In the genomic region with DNA sequence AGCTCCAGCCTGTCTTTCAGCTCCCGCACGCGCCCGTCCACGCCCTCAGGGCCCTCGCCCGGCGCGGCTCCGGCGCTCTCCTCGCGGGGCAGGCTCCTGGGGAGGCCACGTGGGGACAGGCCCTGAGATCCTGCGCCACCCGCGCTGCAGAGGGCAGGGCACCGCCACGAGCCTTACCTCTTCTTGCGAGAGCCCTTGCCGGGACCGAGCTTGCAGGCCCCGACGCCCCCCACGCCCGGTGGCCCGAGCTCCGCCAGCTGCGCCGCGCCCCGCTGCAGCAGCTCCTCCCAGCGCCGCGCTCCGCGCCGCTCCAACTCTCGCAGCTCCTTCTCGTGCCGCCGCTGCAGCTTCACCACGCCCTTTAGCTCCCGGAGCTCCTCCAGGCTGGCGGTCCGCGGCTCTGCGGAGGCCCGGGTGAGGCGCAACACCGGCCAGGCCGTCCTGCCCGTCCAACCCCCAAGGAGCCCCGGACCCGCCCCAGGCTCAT, we compare ENCODE assay signal across 10 cellular contexts. TPM values are rescaled to one million over a fixed set of nuclear protein-coding genes. Genes with fewer than 3 reads are reported as not detected.
DNase-seq lines count a peak whose midpoint lies in the region; FAIRE-seq and TF ChIP-seq lines count a peak whose summit lies in the region.
"Had no signal": no experiment of that assay in that cellular context is flagged by ENCODE, and none has a peak within 500 bp of the region (broad histone marks: within the 10 kb centered on the region; RNA-seq: fewer than 3 reads in every experiment).

No MANE protein-coding gene starts in this region.

- H3K4me1 ChIP-seq in H1 (replicated peaks in 1 of 4; ENCODE audit: control insufficient read depth in 3 of 4, insufficient read depth in 4 of 4, low read length in 3 of 4), result peaks cover 0 to 27% (median 13%) of the 10 kb centered on the region in 4 experiments; a peak in 6 of 7 replicates

- peak overlapping the region; percentile 93 for H3K18ac ChIP-seq in H1 (ENCODE audit: extremely low read depth, low read length)

- peak overlapping the region; percentile 97; the same call in 1 of the 2 replicates for H2BK15ac ChIP-seq in H1 (ENCODE audit: low read length)

- peak overlapping the region; percentile 74 for H2BK120ac ChIP-seq in H1 (replicated peaks; ENCODE audit: low read depth, low read length)

- peak overlapping the region; percentile 54 to 93 for H3K4me2 ChIP-seq in H1 (ENCODE audit: insufficient read depth in 1 of 2, low read depth in 2 of 2, low read length in 2 of 2)

- H3K4me3 Mint-ChIP-seq in mesothelial cell of epicardium, result peak overlapping the region; percentile 42

- WGBS in H1 (ENCODE audit: extremely low coverage in 1 of 2, insufficient coverage in 1 of 2, insufficient read length in 1 of 2, insufficient replicate concordance in 2 of 2, low coverage in 1 of 2, low lambda C conversion rate in 2 of 2, missing lambda C conversion rate in 1 of 2), 2 experiments, result 1% methylated on average over 33 of the region's 55 CpGs; no CpG with 5 or more reads in 1 of the 2 experiments

- peak overlapping the region; percentile 98 for H4K91ac ChIP-seq in H1 (replicated peaks; ENCODE audit: insufficient read length, low read length)

- H2BK12ac ChIP-seq in H1 (ENCODE audit: low read depth, low read length), result peak overlapping the region; percentile 95; the same call in 1 of the 2 replicates

- peak overlapping the region in 1 of 4 experiments; percentile 11; a peak in 1 of 7 replicates for H3K9ac ChIP-seq in H1 (replicated peaks in 1 of 4; ENCODE audit: extremely low read depth in 1 of 4, low read depth in 3 of 4, low read length in 3 of 4)

- peak overlapping the region; percentile 92 for H3K4ac ChIP-seq in H1 (replicated peaks; ENCODE audit: insufficient read length, low read depth, low read length)

- no peak for TF ChIP-seq RAD21 in H1 (IDR thresholded peaks at IDR 0.05 in 1 of 2, conservative IDR thresholded peaks at IDR 0.05 in 1 of 2; ENCODE audit: low read depth in 2 of 2, low read length in 2 of 2)

- H3K23ac ChIP-seq in H1 (ENCODE audit: insufficient read length), result no peak overlapping the region

- POLR2A ChIA-PET in H1 (lab: Charles Lee; ENCODE audit: partially characterized antibody), result interaction anchor here (0.7 to 5.4 kb wide), 13 partner anchors 9 to 129 kb away, joined by 3 to 46 read pairs (median 4); a partner anchor contains a TSS

- peak overlapping the region; percentile 41 for H4K5ac ChIP-seq in H1 (ENCODE audit: insufficient read length, low read depth, low read length)

- peak; percentile 89 for DNase-seq in AG20443 (ENCODE audit: low spot score)
- peak; percentile 42 for DNase-seq in NCI-H2227 treated with DMSO at 0.1 percent for 48 hours (lab: John Stamatoyannopoulos, UW)
- peak in 1 of 2 experiments; percentile 80 for DNase-seq in H1 (ENCODE audit: low read depth in 1 of 2, low spot score in 2 of 2)
- DNase-seq in mesothelial cell of epicardium (ENCODE audit: low spot score in 2 of 2, unreplicated experiment in 2 of 2), result peak in 1 of 2 experiments; percentile 75
- DNase-seq in central memory CD4-positive, alpha-beta T cell, result no peak
- no peak for DNase-seq in stimulated activated naive CD4-positive, alpha-beta T cell (lab: John Stamatoyannopoulos, UW)
- DNase-seq in NCI-H2196 treated with DMSO at 0.1 percent for 48 hours (lab: John Stamatoyannopoulos, UW; ENCODE audit: unreplicated experiment), result no peak
- DNase-seq in GM13977 (ENCODE audit: low spot score), result no peak
- DNase-seq: OCI-M1 had no signal

- no peaks in the 10 kb centered on the region; the same call in 1 of the 2 replicates for H3K79me1 ChIP-seq in H1 (ENCODE audit: low read depth, low read length)

- no peak for TF ChIP-seq POLR2A in H1 (IDR thresholded peaks at IDR 0.05; ENCODE audit: control extremely low read depth in 1 of 2, low read depth in 2 of 2, low read length in 2 of 2)

- peak overlapping the region; percentile 12 to 54 (median 18); a peak in 5 of 8 replicates for H3K4me3 ChIP-seq in H1 (ENCODE audit: extremely low read depth in 1 of 4, insufficient read depth in 2 of 4, low read depth in 3 of 4, low read length in 4 of 4)

- no peak for TF ChIP-seq EP300 in H1 (IDR thresholded peaks at IDR 0.05; ENCODE audit: borderline replicate concordance in 1 of 2, low read depth in 2 of 2, low read length in 2 of 2)

- no peaks in the 10 kb centered on the region for H3K36me3 ChIP-seq in H1 (ENCODE audit: control insufficient read depth in 2 of 4, insufficient read depth in 4 of 4, low read length in 3 of 4)

- peak overlapping the region; percentile 52; the same call in 1 of the 2 replicates for H2BK5ac ChIP-seq in H1 (ENCODE audit: low read depth, low read length)

- CTCF ChIA-PET in H1 (lab: Charles Lee; ENCODE audit: partially characterized antibody), result interaction anchor here (1.0 to 16.2 kb wide), 12 partner anchors 16 to 251 kb away, joined by 3 to 518 read pairs (median 5); a partner anchor contains a TSS

- no peaks in the 10 kb centered on the region for H3K9me3 ChIP-seq in H1 (ENCODE audit: insufficient read depth in 2 of 2, low read depth in 1 of 2, low read length in 1 of 2)

- no peak overlapping the region for H3K14ac ChIP-seq in H1 (ENCODE audit: insufficient read length)

- H2AK5ac ChIP-seq in H1 (ENCODE audit: low read depth, low read length), result no peak overlapping the region

- peaks cover 34% of the 10 kb centered on the region for H3K27me3 Mint-ChIP-seq in mesothelial cell of epicardium (ENCODE audit: low read depth)

- peaks cover 16 to 52% (median 36%) of the 10 kb centered on the region in 4 experiments; a peak in 6 of 7 replicates for H3K27me3 ChIP-seq in H1 (replicated peaks in 1 of 4; ENCODE audit: control insufficient read depth in 3 of 4, extremely low read depth in 1 of 4, insufficient read depth in 3 of 4, low read length in 3 of 4)

- TF ChIP-seq CTCF in H1 (IDR thresholded peaks at IDR 0.05; ENCODE audit: control extremely low read depth in 1 of 3, insufficient read depth in 1 of 3, low read depth in 1 of 3, low read length in 3 of 3) (no peak), mesothelial cell of epicardium (IDR thresholded peaks at IDR 0.05; ENCODE audit: unreplicated experiment) (no peak), GM13977 (IDR thresholded peaks at IDR 0.05; ENCODE audit: extremely low read depth, insufficient read depth, missing control alignments) (no peak)

- H3K23me2 ChIP-seq in H1 (ENCODE audit: low read depth, low read length), result peaks cover 3% of the 10 kb centered on the region; the same call in 1 of the 2 replicates

- H2BK20ac ChIP-seq in H1 (ENCODE audit: low read length), result no peak overlapping the region

- no peak overlapping the region for H3K27ac Mint-ChIP-seq in mesothelial cell of epicardium

- H2AFZ ChIP-seq in H1 (ENCODE audit: low read length), result peak overlapping the region; percentile 12; the same call in 1 of the 2 replicates

- no peak overlapping the region for H3K56ac ChIP-seq in H1 (replicated peaks; ENCODE audit: insufficient read length, low read depth, low read length)

- H3K9me3 Mint-ChIP-seq in mesothelial cell of epicardium, result no peaks in the 10 kb centered on the region

- H4K20me1 ChIP-seq in H1 (replicated peaks in 1 of 2; ENCODE audit: control insufficient read depth in 1 of 2, insufficient read depth in 2 of 2, low read length in 2 of 2), result peaks cover 0 to 1% of the 10 kb centered on the region in 2 experiments

- no peak for FAIRE-seq in H1 (lab: Jason Lieb, UNC)

- no peaks in the 10 kb centered on the region for H3K36me3 Mint-ChIP-seq in mesothelial cell of epicardium

- H3K79me2 ChIP-seq in H1 (ENCODE audit: control insufficient read depth in 1 of 2, insufficient read depth in 2 of 2, low read length in 2 of 2), result no peaks in the 10 kb centered on the region

- H4K8ac ChIP-seq in H1 (ENCODE audit: extremely low read depth, insufficient read depth, low read length), result peak overlapping the region; percentile 84

- no peak overlapping the region for H3K27ac ChIP-seq in H1 (ENCODE audit: low read depth, low read length)

- in situ Hi-C loops in GM13977 (cut with MboI; ENCODE audit: low pct_unique_long_range_greater_than_20kb, low sequenced_read_pairs, unreplicated experiment), result no loop called here

- peaks cover 17% of the 10 kb centered on the region for H3K4me1 Mint-ChIP-seq in mesothelial cell of epicardium

RNA-seq across cellular contexts. Expression of a gene that starts 8.3 kb away (rescaled TPM):
- total RNA-seq in H1 (2021; fragmentation: NEBNext Ultra II Directional; extraction: Animal tissue kit (Norgen Biotek cat#: 25700)), result 0.26 TPM in 1 of 2 replicates, not detected in the other
- polyA plus RNA-seq in H1 (2011; rRNA removed), result 0.16 and 0.18 TPM in 2 replicates
- polyA plus RNA-seq in H1 (2011; cell fraction: cytosol; rRNA removed), result 0.22 TPM
- 0.94 TPM for polyA plus RNA-seq in H1 (2011; cell fraction: nucleus; rRNA removed)
- polyA plus RNA-seq in H1 (2012, experiment 1 of 2), result 0.16 to 0.21 TPM in 2 of 4 replicates, not detected in the others
- polyA plus RNA-seq in H1 (2012, experiment 2 of 2), result not detected
- not detected for polyA plus RNA-seq in H1 (2013, experiment 1 of 2)
- 0.04 TPM for polyA plus RNA-seq in H1 (2013, experiment 2 of 2)
- polyA minus RNA-seq in H1 (2011; rRNA and poly(A)+ RNA removed), result not detected in 2 replicates
- polyA minus RNA-seq in H1 (2011; cell fraction: cytosol; rRNA and poly(A)+ RNA removed), result not detected
- 2.1 TPM for polyA minus RNA-seq in H1 (2011; cell fraction: nucleus; rRNA and poly(A)+ RNA removed)
- total RNA-seq in mesothelial cell of epicardium, result 0.31 to 0.59 TPM (median 0.44 TPM) in 3 replicates
- polyA plus RNA-seq: thymus had no signal

RNA-seq across cellular contexts. Expression of a gene that starts 16.6 kb away (rescaled TPM):
- 8.4 and 9.4 TPM in 2 replicates for total RNA-seq in H1 (2021; fragmentation: NEBNext Ultra II Directional; extraction: Animal tissue kit (Norgen Biotek cat#: 25700))
- 7.2 and 11.3 TPM in 2 replicates for polyA plus RNA-seq in H1 (2011; rRNA removed)
- 10.7 TPM for polyA plus RNA-seq in H1 (2011; cell fraction: cytosol; rRNA removed)
- 30.4 TPM for polyA plus RNA-seq in H1 (2011; cell fraction: nucleus; rRNA removed)
- polyA plus RNA-seq in H1 (2012, experiment 1 of 2), result 4.1 to 10.7 TPM (median 7.5 TPM) in 4 replicates
- polyA plus RNA-seq in H1 (2012, experiment 2 of 2), result 4.1 TPM
- 7.0 TPM for polyA plus RNA-seq in H1 (2013, experiment 1 of 2)
- 7.6 TPM for polyA plus RNA-seq in H1 (2013, experiment 2 of 2)
- polyA minus RNA-seq in H1 (2011; rRNA and poly(A)+ RNA removed), result 6.1 and 6.2 TPM in 2 replicates
- 3.7 TPM for polyA minus RNA-seq in H1 (2011; cell fraction: cytosol; rRNA and poly(A)+ RNA removed)
- polyA minus RNA-seq in H1 (2011; cell fraction: nucleus; rRNA and poly(A)+ RNA removed), result 20.0 TPM
- 9.8 to 11.5 TPM (median 10.7 TPM) in 3 replicates for total RNA-seq in mesothelial cell of epicardium

RNA-seq across cellular contexts. Expression of a gene that starts 32.4 kb away (rescaled TPM):
- 35.1 and 38.2 TPM in 2 replicates for total RNA-seq in H1 (2021; fragmentation: NEBNext Ultra II Directional; extraction: Animal tissue kit (Norgen Biotek cat#: 25700))
- polyA plus RNA-seq in H1 (2011; rRNA removed), result 9.6 and 15.3 TPM in 2 replicates
- polyA plus RNA-seq in H1 (2011; cell fraction: cytosol; rRNA removed), result 11.9 TPM
- 9.2 TPM for polyA plus RNA-seq in H1 (2011; cell fraction: nucleus; rRNA removed)
- polyA plus RNA-seq in H1 (2012, experiment 1 of 2), result 16.0 to 31.4 TPM (median 18.6 TPM) in 4 replicates
- 19.4 TPM for polyA plus RNA-seq in H1 (2012, experiment 2 of 2)
- polyA plus RNA-seq in H1 (2013, experiment 1 of 2), result 39.7 TPM
- 42.5 TPM for polyA plus RNA-seq in H1 (2013, experiment 2 of 2)
- polyA minus RNA-seq in H1 (2011; rRNA and poly(A)+ RNA removed), result 8.6 and 10.5 TPM in 2 replicates
- polyA minus RNA-seq in H1 (2011; cell fraction: cytosol; rRNA and poly(A)+ RNA removed), result 10.1 TPM
- polyA minus RNA-seq in H1 (2011; cell fraction: nucleus; rRNA and poly(A)+ RNA removed), result 14.0 TPM
- total RNA-seq in mesothelial cell of epicardium, result 19.2 to 23.1 TPM (median 21.9 TPM) in 3 replicates

RNA-seq across cellular contexts. Expression of a gene that starts 49.6 kb away (rescaled TPM):
- total RNA-seq in H1 (2021; fragmentation: NEBNext Ultra II Directional; extraction: Animal tissue kit (Norgen Biotek cat#: 25700)), result 0.33 and 0.78 TPM in 2 replicates
- polyA plus RNA-seq in H1 (2011; rRNA removed), result 0.45 and 0.63 TPM in 2 replicates
- 0.10 TPM for polyA plus RNA-seq in H1 (2011; cell fraction: cytosol; rRNA removed)
- polyA plus RNA-seq in H1 (2011; cell fraction: nucleus; rRNA removed), result 0.73 TPM
- polyA plus RNA-seq in H1 (2012, experiment 1 of 2), result 0.62 to 1.1 TPM (median 0.85 TPM) in 4 replicates
- 0.25 TPM for polyA plus RNA-seq in H1 (2012, experiment 2 of 2)
- polyA plus RNA-seq in H1 (2013, experiment 1 of 2), result 0.71 TPM
- polyA plus RNA-seq in H1 (2013, experiment 2 of 2), result 0.50 TPM
- polyA minus RNA-seq in H1 (2011; rRNA and poly(A)+ RNA removed), result 0.22 and 0.50 TPM in 2 replicates
- 0.66 TPM for polyA minus RNA-seq in H1 (2011; cell fraction: cytosol; rRNA and poly(A)+ RNA removed)
- 1.8 TPM for polyA minus RNA-seq in H1 (2011; cell fraction: nucleus; rRNA and poly(A)+ RNA removed)
- total RNA-seq in mesothelial cell of epicardium, result 23.4 to 26.9 TPM (median 26.1 TPM) in 3 replicates

RNA-seq across cellular contexts. Expression of a gene that starts 52.3 kb away (rescaled TPM):
- 9.0 and 9.4 TPM in 2 replicates for total RNA-seq in H1 (2021; fragmentation: NEBNext Ultra II Directional; extraction: Animal tissue kit (Norgen Biotek cat#: 25700))
- 6.9 and 12.5 TPM in 2 replicates for polyA plus RNA-seq in H1 (2011; rRNA removed)
- polyA plus RNA-seq in H1 (2011; cell fraction: cytosol; rRNA removed), result 7.0 TPM
- 12.6 TPM for polyA plus RNA-seq in H1 (2011; cell fraction: nucleus; rRNA removed)
- 5.8 to 9.4 TPM (median 8.1 TPM) in 4 replicates for polyA plus RNA-seq in H1 (2012, experiment 1 of 2)
- polyA plus RNA-seq in H1 (2012, experiment 2 of 2), result 7.9 TPM
- 6.6 TPM for polyA plus RNA-seq in H1 (2013, experiment 1 of 2)
- polyA plus RNA-seq in H1 (2013, experiment 2 of 2), result 5.3 TPM
- polyA minus RNA-seq in H1 (2011; rRNA and poly(A)+ RNA removed), result 4.6 and 6.3 TPM in 2 replicates
- 8.0 TPM for polyA minus RNA-seq in H1 (2011; cell fraction: cytosol; rRNA and poly(A)+ RNA removed)
- polyA minus RNA-seq in H1 (2011; cell fraction: nucleus; rRNA and poly(A)+ RNA removed), result 13.7 TPM
- 10.1 to 11.1 TPM (median 10.2 TPM) in 3 replicates for total RNA-seq in mesothelial cell of epicardium

Comparison
In these comparisons a context has a peak if more than half of its experiments do, and no peak if none do; other contexts are left out.
1. DNase-seq: peak in AG20443 (single experiment) and NCI-H2227 treated with DMSO at 0.1 percent for 48 hours (single experiment); none in central memory CD4-positive, alpha-beta T cell (single experiment), stimulated activated naive CD4-positive, alpha-beta T cell (0 of 6), NCI-H2196 treated with DMSO at 0.1 percent for 48 hours (single experiment) and GM13977 (single experiment).